ENCODE assay signal across 8 cellular contexts in the genomic region with DNA sequence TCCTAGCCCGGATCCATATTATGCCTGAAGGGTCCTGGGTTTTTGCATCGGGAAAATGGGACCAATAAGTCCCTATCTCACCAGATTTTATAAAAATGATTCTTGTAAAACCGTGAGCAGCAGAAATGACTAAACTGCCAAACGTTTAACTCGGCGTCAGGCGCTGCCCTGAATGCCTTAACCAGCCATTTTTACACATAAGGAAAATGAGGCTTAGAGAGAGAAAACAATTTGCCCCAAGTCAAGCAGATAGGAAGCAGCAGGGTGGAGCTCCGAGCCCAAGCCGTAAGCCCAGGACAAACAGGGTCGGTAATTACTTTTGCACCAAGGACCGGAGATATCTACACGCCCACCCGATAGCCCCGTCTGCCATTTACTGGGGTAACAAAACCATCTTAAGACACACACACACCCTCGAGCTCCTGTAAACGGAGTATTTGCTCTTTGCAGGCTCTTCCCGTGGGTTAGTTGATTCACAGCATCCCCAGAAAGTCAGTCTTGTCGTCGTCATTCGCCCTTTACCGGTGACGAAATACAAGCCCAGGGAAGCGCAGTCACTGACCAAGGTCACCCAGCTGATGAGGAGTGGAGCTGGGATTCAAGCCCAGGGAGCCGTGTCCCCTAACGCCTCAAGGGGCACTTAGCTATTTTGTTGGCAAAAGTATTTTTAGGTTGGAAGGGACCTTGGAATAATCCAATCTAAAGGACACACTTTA. TPM values are rescaled to one million over a fixed set of nuclear protein-coding genes. Genes with fewer than 3 reads are reported as not detected.
DNase-seq lines count a peak whose midpoint lies in the region; ATAC-seq and TF ChIP-seq lines count a peak whose summit lies in the region.

No MANE protein-coding gene starts in this region.

- H3K36me3 Mint-ChIP-seq in activated naive CD8-positive, alpha-beta T cell: no peaks in the 10 kb centered on the region

- no peak for TF ChIP-seq POLR2A in spleen (IDR thresholded peaks at IDR 0.05)

- H3K4me3 ChIP-seq in Loucy (ENCODE audit: low read length, poor library complexity, severe bottlenecking) (peak overlapping the region; percentile 90), iPS DF 6.9 (ENCODE audit: low read length) (peak overlapping the region; percentile 72), spleen (peak overlapping the region; percentile 61 to 88 (median 77))

- ATAC-seq in GM21717 (IDR thresholded peaks at IDR 0.05; ENCODE audit: unreplicated experiment) (no peak), GM21737 (IDR thresholded peaks at IDR 0.05; ENCODE audit: unreplicated experiment) (no peak), HG03175 (IDR thresholded peaks at IDR 0.05; ENCODE audit: unreplicated experiment) (no peak)

- peak overlapping the region; percentile 98 for H3K4me2 ChIP-seq in Loucy (ENCODE audit: low read depth, low read length, poor library complexity, severe bottlenecking)

- H3K27ac Mint-ChIP-seq in activated naive CD8-positive, alpha-beta T cell: peak overlapping the region; percentile 84

- TF ChIP-seq CTCF in Loucy (conservative IDR thresholded peaks at IDR 0.05; ENCODE audit: low read length) (no peak), spleen (IDR thresholded peaks at IDR 0.05 in 8 of 11, conservative IDR thresholded peaks at IDR 0.05 in 3 of 11) (no peak)

- H3K27me3 ChIP-seq in Loucy (ENCODE audit: insufficient read depth, low read length, poor library complexity, severe bottlenecking) (no peaks in the 10 kb centered on the region), iPS DF 6.9 (ENCODE audit: control insufficient read depth, insufficient read depth, low read length) (no peaks in the 10 kb centered on the region), spleen (replicated peaks in 1 of 7) (no peaks in the 10 kb centered on the region)

- H3K27ac ChIP-seq in iPS DF 6.9 (ENCODE audit: low read length): no peak overlapping the region
- peak overlapping the region; percentile 80 to 96 (median 91) for H3K27ac ChIP-seq in spleen

- H3F3A ChIP-seq in Loucy (ENCODE audit: low read depth): no peaks in the 10 kb centered on the region

- no peaks in the 10 kb centered on the region for H3K9me2 ChIP-seq in Loucy (replicated peaks; ENCODE audit: low read depth, low read length)

- H3K4me1 ChIP-seq in Loucy (ENCODE audit: insufficient read depth, low read length, poor library complexity, severe bottlenecking): peaks cover 11% of the 10 kb centered on the region
- no peaks in the 10 kb centered on the region for H3K4me1 ChIP-seq in iPS DF 6.9 (ENCODE audit: control insufficient read depth, insufficient read depth, low read length)
- H3K4me1 ChIP-seq in spleen: peaks cover 12 to 44% (median 21%) of the 10 kb centered on the region in 6 donors

- peaks cover 29% of the 10 kb centered on the region for H3K79me2 ChIP-seq in Loucy (ENCODE audit: insufficient read depth, low read length)

- H3K9me3 ChIP-seq in Loucy (ENCODE audit: insufficient read depth, low read depth, low read length) (no peaks in the 10 kb centered on the region), iPS DF 6.9 (ENCODE audit: control insufficient read depth, insufficient read depth, low read length) (no peaks in the 10 kb centered on the region), spleen (peaks cover 0 to 3% (median 0%) of the 10 kb centered on the region in 8 donors)

- no peaks in the 10 kb centered on the region for H3K9me3 Mint-ChIP-seq in activated naive CD8-positive, alpha-beta T cell (ENCODE audit: low read depth)

- H3K36me3 ChIP-seq in Loucy (ENCODE audit: insufficient read depth, low read length) (peaks cover 3% of the 10 kb centered on the region; the same call in 1 of the 2 replicates), iPS DF 6.9 (ENCODE audit: control insufficient read depth, insufficient read depth, low read length) (no peaks in the 10 kb centered on the region), spleen (peaks cover 0 to 28% (median 22%) of the 10 kb centered on the region in 6 donors)

- H3K27me3 Mint-ChIP-seq in activated naive CD8-positive, alpha-beta T cell: no peaks in the 10 kb centered on the region

- H3K4me1 Mint-ChIP-seq in activated naive CD8-positive, alpha-beta T cell (ENCODE audit: low read depth): peaks cover 25% of the 10 kb centered on the region

- DNase-seq in ELR (ENCODE audit: low read depth): peak; percentile 68
- no peak for DNase-seq in iPS DF 6.9 (ENCODE audit: low read depth, low spot score)
- no peak for DNase-seq in spleen

- WGBS in iPS DF 6.9 (ENCODE audit: insufficient coverage, insufficient read length): no CpG with 5 or more reads among the region's 25 CpGs
- WGBS in spleen, 5 donors: 2 to 6% (median 4%) methylated on average over 15 to 25 of the region's 25 CpGs

- peak overlapping the region; percentile 91 for H3K9ac ChIP-seq in Loucy (ENCODE audit: low read depth, low read length, poor library complexity, severe bottlenecking)

- peak overlapping the region; percentile 68 for H2AFZ ChIP-seq in Loucy (ENCODE audit: low read length)

- intact Hi-C loops in spleen (cut with DNase I; ENCODE audit: low total_unique reads): no loop called here

- peak overlapping the region; percentile 91 for H3K4me3 Mint-ChIP-seq in activated naive CD8-positive, alpha-beta T cell

- H4K20me1 ChIP-seq in Loucy (ENCODE audit: insufficient read depth, low read length, poor library complexity, severe bottlenecking): no peaks in the 10 kb centered on the region

RNA-seq across cellular contexts. Expression of a gene that starts 16.0 kb away (rescaled TPM):
- 10 to 100 TPM; 31.2 to 64.6 (median 36.6) TPM for total RNA-seq in spleen
- 10 to 100 TPM; 21.2 to 25.1 (median 21.7) TPM for polyA plus RNA-seq in spleen

RNA-seq across cellular contexts. Expression of a gene that starts 25.9 kb away (rescaled TPM):
- total RNA-seq in spleen: 100 to 1,000 TPM in 2 of 7 donors, 10 to 100 TPM in 5; 39.6 to 190 (median 55.5) TPM
- 100 to 1,000 TPM; 137 to 183 (median 164) TPM for polyA plus RNA-seq in spleen

RNA-seq across cellular contexts. Expression of a gene that starts 46.9 kb away (rescaled TPM):
- 10 to 100 TPM in 3 of 7 donors, 1 to 10 TPM in 4; 6.2 to 14.8 (median 9.4) TPM for total RNA-seq in spleen
- 1 to 10 TPM; 1.5 to 4.7 (median 1.7) TPM for polyA plus RNA-seq in spleen
